In genomic region chr17:44466339-44466738, GRCh38 we compare ENCODE assay signal across 15 cellular contexts. TPM values are rescaled to one million over a fixed set of nuclear protein-coding genes. Genes with fewer than 3 reads are reported as not detected.
DNase-seq lines count a peak whose midpoint lies in the region; ATAC-seq and TF ChIP-seq lines count a peak whose summit lies in the region.
"Had no signal": no experiment of that assay in that cellular context is flagged by ENCODE, and none has a peak within 500 bp of the region (broad histone marks: within the 10 kb centered on the region; RNA-seq: fewer than 3 reads in every experiment).

No MANE protein-coding gene starts in this region.

- intact Hi-C loops in CD8-positive, alpha-beta T cell (cut with DNase I, micrococcal nuclease) = no loop called here

- H3K4me1 ChIP-seq in CD8-positive, alpha-beta T cell (ENCODE audit: insufficient read depth, low read length) = no peaks in the 10 kb centered on the region
- peaks cover 30% of the 10 kb centered on the region for H3K4me1 ChIP-seq in adipocyte (ENCODE audit: control insufficient read depth, insufficient read depth, low read length)

- H3K9me3 ChIP-seq in CD8-positive, alpha-beta T cell (ENCODE audit: low read length) = no peaks in the 10 kb centered on the region
- peaks cover 4% of the 10 kb centered on the region for H3K9me3 ChIP-seq in adipocyte (ENCODE audit: control insufficient read depth, low read length)
- H3K9me3 ChIP-seq: Caco-2 had no signal

- peaks cover 52% of the 10 kb centered on the region for H3K4me1 Mint-ChIP-seq in CD8-positive, alpha-beta T cell (ENCODE audit: low read depth)
- peaks cover 42% of the 10 kb centered on the region for H3K4me1 Mint-ChIP-seq in osteocyte (ENCODE audit: unreplicated experiment)

- peak overlapping the region; percentile 40 for H3K9ac ChIP-seq in adipocyte (ENCODE audit: low read length)

- H3K27me3 ChIP-seq in CD8-positive, alpha-beta T cell (ENCODE audit: insufficient read depth, low read length) = no peaks in the 10 kb centered on the region
- no peaks in the 10 kb centered on the region for H3K27me3 ChIP-seq in adipocyte (replicated peaks; ENCODE audit: control insufficient read depth, insufficient read depth, low read length)
- H3K27me3 ChIP-seq in H7 (ENCODE audit: control insufficient read depth, insufficient read depth, low read length) = no peaks in the 10 kb centered on the region

- no peak overlapping the region for H3K27ac ChIP-seq in CD8-positive, alpha-beta T cell (ENCODE audit: low read depth, low read length)

- H3K4me3 Mint-ChIP-seq in CD8-positive, alpha-beta T cell = no peak overlapping the region
- H3K4me3 Mint-ChIP-seq in osteocyte (ENCODE audit: unreplicated experiment) = no peak overlapping the region

- no peaks in the 10 kb centered on the region for H3K9me3 Mint-ChIP-seq in CD8-positive, alpha-beta T cell
- no peaks in the 10 kb centered on the region for H3K9me3 Mint-ChIP-seq in osteocyte (ENCODE audit: unreplicated experiment)

- H3K36me3 ChIP-seq in CD8-positive, alpha-beta T cell (ENCODE audit: insufficient read depth, low read length) = peaks cover 3% of the 10 kb centered on the region
- H3K36me3 ChIP-seq in adipocyte (ENCODE audit: control insufficient read depth, insufficient read depth, low read length, severe bottlenecking) = peaks cover 23% of the 10 kb centered on the region
- no peaks in the 10 kb centered on the region for H3K36me3 ChIP-seq in H7 (replicated peaks; ENCODE audit: control insufficient read depth, insufficient read depth, low read length)

- TF ChIP-seq CTCF in CD8-positive, alpha-beta T cell (IDR thresholded peaks at IDR 0.05) = no peak
- TF ChIP-seq CTCF in fibroblast of the aortic adventitia (IDR thresholded peaks at IDR 0.05; ENCODE audit: insufficient read depth, low read length) (no peak), osteocyte (IDR thresholded peaks at IDR 0.05) (no peak)

- H3K27ac Mint-ChIP-seq in CD8-positive, alpha-beta T cell = peak overlapping the region; percentile 39
- H3K27ac Mint-ChIP-seq in osteocyte (ENCODE audit: unreplicated experiment) = peak overlapping the region; percentile 20

- CTCF ChIA-PET in CD8-positive, alpha-beta T cell (lab: Charles Lee) = no interaction called here

- H3K36me3 Mint-ChIP-seq in CD8-positive, alpha-beta T cell = peaks cover 63% of the 10 kb centered on the region
- H3K36me3 Mint-ChIP-seq in osteocyte (ENCODE audit: unreplicated experiment) = peaks cover 29% of the 10 kb centered on the region

- H3K4me3 ChIP-seq in CD8-positive, alpha-beta T cell (ENCODE audit: low read depth, low read length) = no peak overlapping the region
- H3K4me3 ChIP-seq in adipocyte (ENCODE audit: low read length) (peak overlapping the region; percentile 50), fibroblast of the aortic adventitia (ENCODE audit: low read depth, low read length) (no peak overlapping the region), H7 (ENCODE audit: insufficient read depth, low read depth, low read length) (no peak overlapping the region)
- H3K4me3 ChIP-seq: K562 had no signal

- no peak for ATAC-seq in CD8-positive, alpha-beta T cell
- ATAC-seq in GM19467 (IDR thresholded peaks at IDR 0.05; ENCODE audit: unreplicated experiment) = no peak
- no peak for ATAC-seq in GM19023 (IDR thresholded peaks at IDR 0.05; ENCODE audit: unreplicated experiment)
- ATAC-seq: K562 had no signal

- POLR2A ChIA-PET in CD8-positive, alpha-beta T cell (lab: Charles Lee) = no interaction called here

- H3K27me3 Mint-ChIP-seq in CD8-positive, alpha-beta T cell (ENCODE audit: low read depth) = no peaks in the 10 kb centered on the region
- no peaks in the 10 kb centered on the region for H3K27me3 Mint-ChIP-seq in osteocyte (ENCODE audit: unreplicated experiment)

- no peak for DNase-seq in CD8-positive, alpha-beta T cell
- DNase-seq in adipocyte (ENCODE audit: low read depth) (peak; percentile 14), fibroblast of the aortic adventitia (ENCODE audit: low read depth) (peak; percentile 23), osteocyte (ENCODE audit: extremely low spot score, unreplicated experiment) (no peak), H7 (no peak), UCSD-AML1 (lab: John Stamatoyannopoulos, UW; ENCODE audit: unreplicated experiment) (no peak)
- DNase-seq: Caco-2; HCEC 1CT; NCI-H187 treated with DMSO at 0.1 percent for 48 hours; NCI-H446 treated with DMSO at 0.1 percent for 48 hours; NK-92 treated with Interleukin-12 subunit alpha and Interleukin-12 subunit beta, amount 100 ng/mL, for 24 hours; SIG-M5 had no signal

RNA-seq across cellular contexts. Expression of gene GPATCH8, which starts 36.9 kb away (rescaled TPM):
- total RNA-seq in CD8-positive, alpha-beta T cell = 10 to 100 TPM; 73.8 to 75.2 TPM
- 23.3 and 29.4 TPM in 2 replicates for total RNA-seq in fibroblast of the aortic adventitia (ENCODE audit: low replicate concordance)
- 52.6 and 57.1 TPM in 2 replicates for total RNA-seq in osteocyte
- total RNA-seq in H7 (2014; rRNA removed; shearing (Covaris generic)) = 16.9 and 23.2 TPM in 2 replicates

Comparison
In these comparisons a context has a peak if more than half of its experiments do, and no peak if none do; other contexts are left out.
1. DNase-seq: peak in adipocyte (single experiment) and fibroblast of the aortic adventitia (single experiment); none in CD8-positive, alpha-beta T cell (0 of 7), osteocyte (single experiment), H7 (single experiment) and UCSD-AML1 (single experiment).